17 cellular contexts compared by ENCODE assay signal in genomic region chr5:112668016-112668415, GRCh38.
"Had no signal": no experiment of that assay in that cellular context is flagged by ENCODE, and none has a peak within 500 bp of the region (broad histone marks: within the 10 kb centered on the region; RNA-seq: fewer than 3 reads in every experiment).

No MANE protein-coding gene starts in this region.

- DNase-seq: activated CD4-positive, alpha-beta T cell treated with anti-CD3 and anti-CD28 coated beads for 1 hour; activated CD4-positive, alpha-beta T cell treated with anti-CD3 and anti-CD28 coated beads, Interleukin-2, amount 50 U/mL, for 48 hours; activated naive CD4-positive, alpha-beta T cell treated with anti-CD3 and anti-CD28 coated beads, Interleukin-2, amount 10 ng/mL, durations not matched to agents 7 days and 5 days; cortex of kidney; effector CD4-positive, alpha-beta T cell; esophagus squamous epithelium; gastrocnemius medialis; heart left ventricle; immature natural killer cell; stimulated activated CD4-positive, alpha-beta T cell treated with anti-CD3 and anti-CD28 coated beads, Interleukin-15, amount 100 ng/mL, for 24 hours; stimulated activated CD4-positive, alpha-beta T cell treated with anti-CD3 and anti-CD28 coated beads, Interleukin-4, amount 100 ng/mL, for 1 hour; stimulated activated naive B cell treated with anti-CD40 and anti-IgM and Interleukin-4, amounts not matched to agents 10 μg/mL and 1 μg/mL and 100 μg/mL, for 72 hours; tibial artery had no signal

- H3K36me3 ChIP-seq: esophagus squamous epithelium, gastrocnemius medialis, heart left ventricle, right atrium auricular region, tibial artery, vagina had no signal

- H3K4me1 ChIP-seq: esophagus squamous epithelium, gastrocnemius medialis, heart left ventricle, right atrium auricular region, tibial artery, vagina had no signal

- H3K4me3 ChIP-seq: esophagus squamous epithelium, gastrocnemius medialis, heart left ventricle, right atrium auricular region, skin epidermis, tibial artery, vagina had no signal

- H3K9me3 ChIP-seq: esophagus squamous epithelium, gastrocnemius medialis, heart left ventricle, right atrium auricular region, tibial artery, vagina had no signal

- H3K27ac ChIP-seq: esophagus squamous epithelium, gastrocnemius medialis, heart left ventricle, right atrium auricular region, skin epidermis, tibial artery, vagina, VCaP had no signal

- H3K27me3 ChIP-seq: esophagus squamous epithelium, gastrocnemius medialis, heart left ventricle, right atrium auricular region, tibial artery, vagina had no signal

- ATAC-seq: gastrocnemius medialis; heart left ventricle; stimulated activated naive B cell treated with anti-CD40 and anti-IgM and Interleukin-4, amounts not matched to agents 10 μg/mL and 1 μg/mL and 100 μg/mL, for 72 hours had no signal
